ENCODE assay signal across 18 cellular contexts in genomic region chr12:19694627-19695026, GRCh38.
DNase-seq lines count a peak whose midpoint lies in the region; ATAC-seq, FAIRE-seq and TF ChIP-seq lines count a peak whose summit lies in the region.
"Had no signal": no experiment of that assay in that cellular context is flagged by ENCODE, and none has a peak within 500 bp of the region (broad histone marks: within the 10 kb centered on the region; RNA-seq: fewer than 3 reads in every experiment).

No MANE protein-coding gene starts in this region.

- H3K27ac ChIP-seq in endothelial cell of umbilical vein (ENCODE audit: insufficient read depth, low read depth, low read length), result peak overlapping the region; percentile 58
- H3K27ac ChIP-seq in CD8-positive, alpha-beta T cell (ENCODE audit: low read depth, low read length), result no peak overlapping the region
- H3K27ac ChIP-seq: cardiac muscle cell had no signal

- H3K4me1 Mint-ChIP-seq in natural killer cell treated with Interleukin-12 subunit alpha and Interleukin-12 subunit beta and Interleukin-15 and Interleukin-18, amount 100 ng/mL, for 72 hours (ENCODE audit: low read depth in 2 of 2), result peaks cover 12 to 13% of the 10 kb centered on the region in 2 donors
- peaks cover 0 to 8% of the 10 kb centered on the region in 2 donors for H3K4me1 Mint-ChIP-seq in natural killer cell
- peaks cover 59% of the 10 kb centered on the region for H3K4me1 Mint-ChIP-seq in stimulated activated naive CD8-positive, alpha-beta T cell treated with anti-CD3 and anti-CD28 coated beads, Interleukin-15, amount 100 ng/mL, for 72 hours
- peaks cover 17% of the 10 kb centered on the region for H3K4me1 Mint-ChIP-seq in CD8-positive, alpha-beta T cell (ENCODE audit: low read depth)
- H3K4me1 Mint-ChIP-seq: GM23338 had no signal

- H3K27ac Mint-ChIP-seq in natural killer cell treated with Interleukin-12 subunit alpha and Interleukin-12 subunit beta and Interleukin-15 and Interleukin-18, amount 100 ng/mL, for 72 hours, result peak overlapping the region; percentile 35 to 44
- H3K27ac Mint-ChIP-seq in natural killer cell, result no peak overlapping the region
- peak overlapping the region; percentile 23 to 96 for H3K27ac Mint-ChIP-seq in stimulated activated naive CD8-positive, alpha-beta T cell treated with anti-CD3 and anti-CD28 coated beads, Interleukin-15, amount 100 ng/mL, for 72 hours
- no peak overlapping the region for H3K27ac Mint-ChIP-seq in CD8-positive, alpha-beta T cell
- H3K27ac Mint-ChIP-seq: GM23338, IgD-negative memory B cell had no signal

- no peaks in the 10 kb centered on the region for H3K36me3 Mint-ChIP-seq in natural killer cell treated with Interleukin-12 subunit alpha and Interleukin-12 subunit beta and Interleukin-15 and Interleukin-18, amount 100 ng/mL, for 72 hours
- no peaks in the 10 kb centered on the region for H3K36me3 Mint-ChIP-seq in natural killer cell
- no peaks in the 10 kb centered on the region for H3K36me3 Mint-ChIP-seq in CD8-positive, alpha-beta T cell
- H3K36me3 Mint-ChIP-seq: IgD-negative memory B cell had no signal

- no peak for FAIRE-seq in endothelial cell of umbilical vein (lab: Jason Lieb, UNC)
- FAIRE-seq: GM18507, RCC 7860 had no signal

- dilution Hi-C loops in endothelial cell of umbilical vein (cut with MboI; ENCODE audit: extremely low pct_ligation_motif_present, low sequenced_read_pairs), result no loop called here

- H2AFZ ChIP-seq in endothelial cell of umbilical vein (ENCODE audit: low read depth, low read length), result peak overlapping the region; percentile 61
- H2AFZ ChIP-seq: GM23338 had no signal

- no peaks in the 10 kb centered on the region for H3K9me3 ChIP-seq in endothelial cell of umbilical vein (replicated peaks; ENCODE audit: control insufficient read depth, insufficient read depth, low read length)
- H3K9me3 ChIP-seq in CD8-positive, alpha-beta T cell (ENCODE audit: low read length), result no peaks in the 10 kb centered on the region
- H3K9me3 ChIP-seq: spleen had no signal

- no peak for TF ChIP-seq POLR2A in endothelial cell of umbilical vein (IDR thresholded peaks at IDR 0.05; ENCODE audit: low read depth, low read length)

- no peak overlapping the region for H3K4me3 ChIP-seq in endothelial cell of umbilical vein (replicated peaks in 1 of 3; ENCODE audit: insufficient read depth in 1 of 3, low read depth in 1 of 3, low read length in 3 of 3)
- no peak overlapping the region for H3K4me3 ChIP-seq in CD8-positive, alpha-beta T cell (ENCODE audit: low read depth, low read length)
- H3K4me3 ChIP-seq: cardiac muscle cell, GM23338, spleen had no signal

- CTCF ChIA-PET in endothelial cell of umbilical vein (lab: Charles Lee), result interaction anchor here (0.8 to 1.3 kb wide), 7 partner anchors 11 to 187 kb away, joined by 3 to 6 read pairs (median 3); no protein-coding TSS in a partner anchor
- CTCF ChIA-PET in CD8-positive, alpha-beta T cell (lab: Charles Lee), result no interaction called here

- in situ Hi-C loops in ACHN (cut with HindIII; ENCODE audit: low pct_ligation_motif_present, low pct_unique_long_range_greater_than_20kb, low sequenced_read_pairs), result no loop called here

- no peaks in the 10 kb centered on the region for H4K20me1 ChIP-seq in endothelial cell of umbilical vein (replicated peaks; ENCODE audit: control insufficient read depth, extremely low read depth, insufficient read depth, low read length)

- H3K79me2 ChIP-seq in endothelial cell of umbilical vein (ENCODE audit: control insufficient read depth, insufficient read depth, low read length), result no peaks in the 10 kb centered on the region

- peak overlapping the region; percentile 27 for H3K4me2 ChIP-seq in endothelial cell of umbilical vein (ENCODE audit: insufficient read depth, low read length)
- H3K4me2 ChIP-seq: GM23338 had no signal

- peak; percentile 17 to 72 for ATAC-seq in natural killer cell treated with Interleukin-12 subunit alpha and Interleukin-12 subunit beta and Interleukin-15 and Interleukin-18, amount 100 ng/mL, for 72 hours
- no peak for ATAC-seq in natural killer cell
- ATAC-seq in stimulated activated naive CD8-positive, alpha-beta T cell treated with anti-CD3 and anti-CD28 coated beads, Interleukin-15, amount 100 ng/mL, for 72 hours, result peak; percentile 58
- ATAC-seq in CD8-positive, alpha-beta T cell, result no peak
- ATAC-seq: GM23338 had no signal

- no peaks in the 10 kb centered on the region for H3K9me3 Mint-ChIP-seq in natural killer cell treated with Interleukin-12 subunit alpha and Interleukin-12 subunit beta and Interleukin-15 and Interleukin-18, amount 100 ng/mL, for 72 hours
- H3K9me3 Mint-ChIP-seq in natural killer cell, result no peaks in the 10 kb centered on the region
- H3K9me3 Mint-ChIP-seq in stimulated activated naive CD8-positive, alpha-beta T cell treated with anti-CD3 and anti-CD28 coated beads, Interleukin-15, amount 100 ng/mL, for 72 hours, result peaks cover 8 to 15% of the 10 kb centered on the region in 2 donors
- no peaks in the 10 kb centered on the region for H3K9me3 Mint-ChIP-seq in CD8-positive, alpha-beta T cell
- H3K9me3 Mint-ChIP-seq: GM23338, IgD-negative memory B cell had no signal

- intact Hi-C loops in natural killer cell (cut with micrococcal nuclease) (no loop called here), endothelial cell of umbilical vein (cut with micrococcal nuclease) (loop anchor here (1.0 kb wide), 4 partner anchors 11 to 119 kb away; no protein-coding TSS in a partner anchor)
- intact Hi-C loops in CD8-positive, alpha-beta T cell (cut with DNase I, micrococcal nuclease), result no loop called here

- H3K4me1 ChIP-seq in endothelial cell of umbilical vein (ENCODE audit: control insufficient read depth, extremely low read depth, insufficient read depth, low read length), result peaks cover 20% of the 10 kb centered on the region
- H3K4me1 ChIP-seq in CD8-positive, alpha-beta T cell (ENCODE audit: insufficient read depth, low read length), result peaks cover 4% of the 10 kb centered on the region

- H3K4me3 Mint-ChIP-seq in natural killer cell treated with Interleukin-12 subunit alpha and Interleukin-12 subunit beta and Interleukin-15 and Interleukin-18, amount 100 ng/mL, for 72 hours, result peak overlapping the region; percentile 46
- no peak overlapping the region for H3K4me3 Mint-ChIP-seq in natural killer cell
- peak overlapping the region; percentile 41 to 57 for H3K4me3 Mint-ChIP-seq in stimulated activated naive CD8-positive, alpha-beta T cell treated with anti-CD3 and anti-CD28 coated beads, Interleukin-15, amount 100 ng/mL, for 72 hours
- H3K4me3 Mint-ChIP-seq in CD8-positive, alpha-beta T cell, result no peak overlapping the region
- H3K4me3 Mint-ChIP-seq: GM23338, IgD-negative memory B cell had no signal

- no peak for DNase-seq in natural killer cell treated with Interleukin-12 subunit alpha and Interleukin-12 subunit beta and Interleukin-15 and Interleukin-18, amount 100 ng/mL, for 72 hours (ENCODE audit: low spot score)
- DNase-seq in natural killer cell, result no peak
- DNase-seq in SKM-1 treated with dmso at 0.1 percent for 144 hours (lab: John Stamatoyannopoulos, UW; ENCODE audit: unreplicated experiment), result peak; percentile 85
- no peak for DNase-seq in endothelial cell of umbilical vein (ENCODE audit: low read depth, low spot score)
- no peak for DNase-seq in stimulated activated naive CD8-positive, alpha-beta T cell treated with anti-CD3 and anti-CD28 coated beads, Interleukin-15, amount 100 ng/mL, for 72 hours
- no peak for DNase-seq in CD8-positive, alpha-beta T cell
- no peak for DNase-seq in DMS153 (lab: John Stamatoyannopoulos, UW)
- no peak for DNase-seq in ACHN
- DNase-seq: activated CD4-positive, alpha-beta T cell treated with anti-CD3 and anti-CD28 coated beads, Interleukin-2, amount 50 U/mL, for 4 hours; activated effector memory CD4-positive, alpha-beta T cell treated with anti-CD3 and anti-CD28 coated beads, Interleukin-2, amount 50 U/mL, for 16 hours; NCI-H1436 treated with DMSO at 0.1 percent for 48 hours; NCI-H446; spleen had no signal

- H3K27me3 ChIP-seq in endothelial cell of umbilical vein (ENCODE audit: control insufficient read depth in 2 of 2, insufficient read depth in 2 of 2, low read length in 2 of 2), result no peaks in the 10 kb centered on the region
- no peaks in the 10 kb centered on the region for H3K27me3 ChIP-seq in CD8-positive, alpha-beta T cell (ENCODE audit: insufficient read depth, low read length)
- H3K27me3 ChIP-seq: cardiac muscle cell, spleen had no signal

- H3K36me3 ChIP-seq in endothelial cell of umbilical vein (ENCODE audit: control insufficient read depth in 2 of 2, extremely low read depth in 1 of 2, insufficient read depth in 2 of 2, low read length in 2 of 2), result no peaks in the 10 kb centered on the region
- H3K36me3 ChIP-seq in CD8-positive, alpha-beta T cell (ENCODE audit: insufficient read depth, low read length), result no peaks in the 10 kb centered on the region
- H3K36me3 ChIP-seq: cardiac muscle cell, spleen had no signal

- no TSS peak for BruUV-seq in endothelial cell of umbilical vein (replicated peaks; lab: Mats Ljungman, UMichigan)

- H3K9me1 ChIP-seq in endothelial cell of umbilical vein (replicated peaks; ENCODE audit: control insufficient read depth, extremely low read depth, insufficient read depth, low read length), result no peaks in the 10 kb centered on the region

- no peaks in the 10 kb centered on the region for H3K27me3 Mint-ChIP-seq in natural killer cell treated with Interleukin-12 subunit alpha and Interleukin-12 subunit beta and Interleukin-15 and Interleukin-18, amount 100 ng/mL, for 72 hours
- H3K27me3 Mint-ChIP-seq in natural killer cell (ENCODE audit: low read depth in 2 of 2), result no peaks in the 10 kb centered on the region
- no peaks in the 10 kb centered on the region for H3K27me3 Mint-ChIP-seq in stimulated activated naive CD8-positive, alpha-beta T cell treated with anti-CD3 and anti-CD28 coated beads, Interleukin-15, amount 100 ng/mL, for 72 hours
- no peaks in the 10 kb centered on the region for H3K27me3 Mint-ChIP-seq in CD8-positive, alpha-beta T cell (ENCODE audit: low read depth)
- H3K27me3 Mint-ChIP-seq: IgD-negative memory B cell had no signal

- TF ChIP-seq CTCF in natural killer cell (IDR thresholded peaks at IDR 0.05) (no peak), endothelial cell of umbilical vein (IDR thresholded peaks at IDR 0.05; ENCODE audit: extremely low read depth in 1 of 2, insufficient read depth in 1 of 2, low read depth in 1 of 2, low read length in 2 of 2) (no peak)
- no peak for TF ChIP-seq CTCF in CD8-positive, alpha-beta T cell (IDR thresholded peaks at IDR 0.05)

- H3K9ac ChIP-seq in endothelial cell of umbilical vein (replicated peaks; ENCODE audit: extremely low read depth, insufficient read depth, low read length), result no peak overlapping the region

- POLR2A ChIA-PET in endothelial cell of umbilical vein (lab: Charles Lee), result no interaction called here
- POLR2A ChIA-PET in CD8-positive, alpha-beta T cell (lab: Charles Lee), result no interaction called here

TF ChIP-seq in endothelial cell of umbilical vein, 7 proteins besides CTCF, POLR2A, EP300 and RAD21 (continues in another document):
- TF ChIP-seq JUN (IDR thresholded peaks at IDR 0.05; ENCODE audit: borderline replicate concordance, insufficient read depth, insufficient read length, low read depth), result no peak
- no peak for TF ChIP-seq MYC (IDR thresholded peaks at IDR 0.05; ENCODE audit: low read depth, low read length)
- TF ChIP-seq FOS (IDR thresholded peaks at IDR 0.05; ENCODE audit: borderline replicate concordance, insufficient read depth, low read length), result no peak
- no peak for TF ChIP-seq GATA2 (IDR thresholded peaks at IDR 0.05; ENCODE audit: insufficient read depth, insufficient read length, low read depth, low read length)

Comparison
In these comparisons a context has a peak if more than half of its experiments do, and no peak if none do; other contexts are left out.
1. ATAC-seq: peak in natural killer cell treated with Interleukin-12 subunit alpha and Interleukin-12 subunit beta and Interleukin-15 and Interleukin-18, amount 100 ng/mL, for 72 hours (2 of 2) and stimulated activated naive CD8-positive, alpha-beta T cell treated with anti-CD3 and anti-CD28 coated beads, Interleukin-15, amount 100 ng/mL, for 72 hours (single experiment); none in natural killer cell (0 of 3) and CD8-positive, alpha-beta T cell (single experiment).
2. H3K27ac Mint-ChIP-seq: peak in natural killer cell treated with Interleukin-12 subunit alpha and Interleukin-12 subunit beta and Interleukin-15 and Interleukin-18, amount 100 ng/mL, for 72 hours (2 of 2) and stimulated activated naive CD8-positive, alpha-beta T cell treated with anti-CD3 and anti-CD28 coated beads, Interleukin-15, amount 100 ng/mL, for 72 hours (2 of 2); none in natural killer cell (0 of 2) and CD8-positive, alpha-beta T cell (single experiment).
3. H3K4me3 Mint-ChIP-seq: peak in natural killer cell treated with Interleukin-12 subunit alpha and Interleukin-12 subunit beta and Interleukin-15 and Interleukin-18, amount 100 ng/mL, for 72 hours (single experiment) and stimulated activated naive CD8-positive, alpha-beta T cell treated with anti-CD3 and anti-CD28 coated beads, Interleukin-15, amount 100 ng/mL, for 72 hours (2 of 2); none in natural killer cell (single experiment) and CD8-positive, alpha-beta T cell (single experiment).